In genomic region chr2:27199241-27199640, GRCh38 we compare ENCODE assay signal across 2 cellular contexts.
TF ChIP-seq lines count a peak whose summit lies in the region.

No MANE protein-coding gene starts in this region.

TF ChIP-seq in HepG2, 621 proteins besides CTCF, POLR2A, EP300 and RAD21 (continues in another document):
- no peak for TF ChIP-seq YEATS2 (CRISPR knock-in tag; IDR thresholded peaks at IDR 0.05; ENCODE audit: borderline replicate concordance)
- TF ChIP-seq ZMYM4 (CRISPR knock-in tag; IDR thresholded peaks at IDR 0.05), result no peak
- no peak for TF ChIP-seq POLR2G (IDR thresholded peaks at IDR 0.05; ENCODE audit: low read depth, low read length)
- TF ChIP-seq TARDBP (CRISPR knock-in tag; IDR thresholded peaks at IDR 0.05), result no peak
- no peak for TF ChIP-seq TCF7L2 (IDR thresholded peaks at IDR 0.05; ENCODE audit: low read depth, low read length)
- TF ChIP-seq, protein P1, sequence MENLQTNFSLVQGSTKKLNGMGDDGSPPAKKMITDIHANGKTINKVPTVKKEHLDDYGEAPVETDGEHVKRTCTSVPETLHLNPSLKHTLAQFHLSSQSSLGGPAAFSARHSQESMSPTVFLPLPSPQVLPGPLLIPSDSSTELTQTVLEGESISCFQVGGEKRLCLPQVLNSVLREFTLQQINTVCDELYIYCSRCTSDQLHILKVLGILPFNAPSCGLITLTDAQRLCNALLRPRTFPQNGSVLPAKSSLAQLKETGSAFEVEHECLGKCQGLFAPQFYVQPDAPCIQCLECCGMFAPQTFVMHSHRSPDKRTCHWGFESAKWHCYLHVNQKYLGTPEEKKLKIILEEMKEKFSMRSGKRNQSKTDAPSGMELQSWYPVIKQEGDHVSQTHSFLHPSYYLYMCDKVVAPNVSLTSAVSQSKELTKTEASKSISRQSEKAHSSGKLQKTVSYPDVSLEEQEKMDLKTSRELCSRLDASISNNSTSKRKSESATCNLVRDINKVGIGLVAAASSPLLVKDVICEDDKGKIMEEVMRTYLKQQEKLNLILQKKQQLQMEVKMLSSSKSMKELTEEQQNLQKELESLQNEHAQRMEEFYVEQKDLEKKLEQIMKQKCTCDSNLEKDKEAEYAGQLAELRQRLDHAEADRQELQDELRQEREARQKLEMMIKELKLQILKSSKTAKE (CRISPR knock-in tag; IDR thresholded peaks at IDR 0.05; ENCODE audit: borderline replicate concordance), result no peak
- no peak for TF ChIP-seq ZNF510 (CRISPR knock-in tag; IDR thresholded peaks at IDR 0.05; ENCODE audit: low read depth)
- no peak for TF ChIP-seq HHEX (CRISPR knock-in tag; IDR thresholded peaks at IDR 0.05)
- TF ChIP-seq, protein P2, sequence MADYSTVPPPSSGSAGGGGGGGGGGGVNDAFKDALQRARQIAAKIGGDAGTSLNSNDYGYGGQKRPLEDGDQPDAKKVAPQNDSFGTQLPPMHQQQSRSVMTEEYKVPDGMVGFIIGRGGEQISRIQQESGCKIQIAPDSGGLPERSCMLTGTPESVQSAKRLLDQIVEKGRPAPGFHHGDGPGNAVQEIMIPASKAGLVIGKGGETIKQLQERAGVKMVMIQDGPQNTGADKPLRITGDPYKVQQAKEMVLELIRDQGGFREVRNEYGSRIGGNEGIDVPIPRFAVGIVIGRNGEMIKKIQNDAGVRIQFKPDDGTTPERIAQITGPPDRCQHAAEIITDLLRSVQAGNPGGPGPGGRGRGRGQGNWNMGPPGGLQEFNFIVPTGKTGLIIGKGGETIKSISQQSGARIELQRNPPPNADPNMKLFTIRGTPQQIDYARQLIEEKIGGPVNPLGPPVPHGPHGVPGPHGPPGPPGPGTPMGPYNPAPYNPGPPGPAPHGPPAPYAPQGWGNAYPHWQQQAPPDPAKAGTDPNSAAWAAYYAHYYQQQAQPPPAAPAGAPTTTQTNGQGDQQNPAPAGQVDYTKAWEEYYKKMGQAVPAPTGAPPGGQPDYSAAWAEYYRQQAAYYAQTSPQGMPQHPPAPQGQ (CRISPR knock-in tag; IDR thresholded peaks at IDR 0.05; ENCODE audit: borderline replicate concordance), result no peak
- no peak for TF ChIP-seq IKZF1 (IDR thresholded peaks at IDR 0.05)
- no peak for TF ChIP-seq STAT6 (CRISPR knock-in tag; IDR thresholded peaks at IDR 0.05; ENCODE audit: borderline replicate concordance)
- TF ChIP-seq, protein P3, sequence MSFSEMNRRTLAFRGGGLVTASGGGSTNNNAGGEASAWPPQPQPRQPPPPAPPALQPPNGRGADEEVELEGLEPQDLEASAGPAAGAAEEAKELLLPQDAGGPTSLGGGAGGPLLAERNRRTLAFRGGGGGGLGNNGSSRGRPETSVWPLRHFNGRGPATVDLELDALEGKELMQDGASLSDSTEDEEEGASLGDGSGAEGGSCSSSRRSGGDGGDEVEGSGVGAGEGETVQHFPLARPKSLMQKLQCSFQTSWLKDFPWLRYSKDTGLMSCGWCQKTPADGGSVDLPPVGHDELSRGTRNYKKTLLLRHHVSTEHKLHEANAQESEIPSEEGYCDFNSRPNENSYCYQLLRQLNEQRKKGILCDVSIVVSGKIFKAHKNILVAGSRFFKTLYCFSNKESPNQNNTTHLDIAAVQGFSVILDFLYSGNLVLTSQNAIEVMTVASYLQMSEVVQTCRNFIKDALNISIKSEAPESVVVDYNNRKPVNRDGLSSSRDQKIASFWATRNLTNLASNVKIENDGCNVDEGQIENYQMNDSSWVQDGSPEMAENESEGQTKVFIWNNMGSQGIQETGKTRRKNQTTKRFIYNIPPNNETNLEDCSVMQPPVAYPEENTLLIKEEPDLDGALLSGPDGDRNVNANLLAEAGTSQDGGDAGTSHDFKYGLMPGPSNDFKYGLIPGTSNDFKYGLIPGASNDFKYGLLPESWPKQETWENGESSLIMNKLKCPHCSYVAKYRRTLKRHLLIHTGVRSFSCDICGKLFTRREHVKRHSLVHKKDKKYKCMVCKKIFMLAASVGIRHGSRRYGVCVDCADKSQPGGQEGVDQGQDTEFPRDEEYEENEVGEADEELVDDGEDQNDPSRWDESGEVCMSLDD (CRISPR knock-in tag; IDR thresholded peaks at IDR 0.05; ENCODE audit: borderline replicate concordance), result no peak
- no peak for TF ChIP-seq ZNF788 (CRISPR knock-in tag; IDR thresholded peaks at IDR 0.05; ENCODE audit: borderline replicate concordance)
- no peak for TF ChIP-seq TBL1XR1 (IDR thresholded peaks at IDR 0.05; ENCODE audit: borderline replicate concordance, low read length, partially characterized antibody)
- no peak for TF ChIP-seq TRAFD1 (CRISPR knock-in tag; IDR thresholded peaks at IDR 0.05; ENCODE audit: borderline replicate concordance)
- TF ChIP-seq SPEN (CRISPR knock-in tag; IDR thresholded peaks at IDR 0.05; ENCODE audit: low read depth), result no peak

TF ChIP-seq in WTC11, 78 proteins besides CTCF, POLR2A, EP300 and RAD21:
- TF ChIP-seq E2F1 (CRISPR knock-in tag; IDR thresholded peaks at IDR 0.05) (no peak), CDX4 (CRISPR knock-in tag; IDR thresholded peaks at IDR 0.05; ENCODE audit: borderline replicate concordance) (no peak), PREB (CRISPR knock-in tag; IDR thresholded peaks at IDR 0.05; ENCODE audit: borderline replicate concordance) (no peak), RELA (CRISPR knock-in tag; IDR thresholded peaks at IDR 0.05; ENCODE audit: borderline replicate concordance) (no peak)
